ENCODE assay signal across 12 cellular contexts in the genomic region with DNA sequence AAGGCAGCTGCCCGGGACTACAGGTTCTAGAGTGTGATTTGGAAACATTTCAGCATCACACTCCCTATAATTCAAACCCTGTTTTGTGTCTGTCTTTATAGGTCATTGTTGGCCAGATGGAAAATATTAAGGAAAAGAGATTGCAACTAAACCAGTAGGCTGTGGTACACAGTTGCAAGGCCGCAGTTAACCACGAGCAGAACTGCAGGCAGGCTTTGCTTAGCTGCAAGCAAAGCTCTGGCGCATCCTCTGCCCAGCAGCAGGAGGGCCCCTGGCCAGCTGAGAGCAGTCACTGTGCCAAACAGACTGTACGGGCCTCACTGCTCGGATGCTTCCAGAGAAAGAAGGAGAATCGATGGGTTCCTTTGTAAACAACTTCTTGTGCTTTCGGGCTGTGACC.
DNase-seq lines count a peak whose midpoint lies in the region; ATAC-seq and TF ChIP-seq lines count a peak whose summit lies in the region.
"Had no signal": no experiment of that assay in that cellular context is flagged by ENCODE, and none has a peak within 500 bp of the region (broad histone marks: within the 10 kb centered on the region; RNA-seq: fewer than 3 reads in every experiment).

No MANE protein-coding gene starts in this region.

- peaks cover 24% of the 10 kb centered on the region for H3K9me3 ChIP-seq in HUES48 (ENCODE audit: control insufficient read depth, insufficient read depth, low read length)
- peaks cover 17% of the 10 kb centered on the region; the same call in 1 of the 2 replicates for H3K9me3 ChIP-seq in PC-9 (ENCODE audit: insufficient read depth, low read depth)
- H3K9me3 ChIP-seq in T-helper 17 cell (ENCODE audit: control insufficient read depth, low read length, poor library complexity, severe bottlenecking) = no peaks in the 10 kb centered on the region

- no peak for ATAC-seq in T-helper 17 cell
- ATAC-seq: activated CD4-positive, alpha-beta T cell treated with anti-CD3 and anti-CD28 coated beads for 36 hours; activated T-cell treated with anti-CD3 and anti-CD28 coated beads, Interleukin-2, amount 50 U/mL, for 72 hours; body of pancreas had no signal

- DNase-seq in astrocyte of the spinal cord (ENCODE audit: low read depth, low spot score) (peak; percentile 59), hippocampal formation (lab: John Stamatoyannopoulos, UW) (peak; percentile 30 to 34), smooth muscle cell of the brain vasculature (ENCODE audit: low read depth, low spot score) (peak; percentile 36), PC-9 (no peak), T-helper 17 cell (no peak)
- DNase-seq in activated effector memory CD4-positive, alpha-beta T cell treated with anti-CD3 and anti-CD28 coated beads, Interleukin-2, amount 50 U/mL, for 16 hours = no peak
- DNase-seq: activated CD4-positive, alpha-beta T cell treated with anti-CD3 and anti-CD28 coated beads for 36 hours; activated T-cell treated with anti-CD3 and anti-CD28 coated beads, Interleukin-2, amount 50 U/mL, for 72 hours; body of pancreas; Caco-2; NCI-H2029 treated with DMSO at 0.1 percent for 48 hours had no signal

- H3K79me2 ChIP-seq in PC-9 (ENCODE audit: low read depth) = no peaks in the 10 kb centered on the region

- no peaks in the 10 kb centered on the region for H3F3A ChIP-seq in PC-9 (ENCODE audit: insufficient read depth, low read depth)

- no TSS peak for BruUV-seq in PC-9 (replicated peaks; lab: Mats Ljungman, UMichigan)

- no peaks in the 10 kb centered on the region for H3K27me3 Mint-ChIP-seq in T-helper 17 cell
- H3K27me3 Mint-ChIP-seq: activated CD4-positive, alpha-beta T cell treated with anti-CD3 and anti-CD28 coated beads for 36 hours had no signal

- no peaks in the 10 kb centered on the region for H3K9me2 ChIP-seq in PC-9 (ENCODE audit: insufficient read depth)

- CTCF ChIA-PET in PC-9 (lab: Charles Lee) = no interaction called here

- H3K4me3 ChIP-seq in HUES48 (ENCODE audit: low read depth, low read length) (no peak overlapping the region), astrocyte of the spinal cord (ENCODE audit: low read depth, low read length) (no peak overlapping the region), PC-9 (no peak overlapping the region)
- H3K4me3 ChIP-seq: body of pancreas had no signal

- peaks cover 5% of the 10 kb centered on the region for H3K4me1 Mint-ChIP-seq in T-helper 17 cell
- H3K4me1 Mint-ChIP-seq: activated CD4-positive, alpha-beta T cell treated with anti-CD3 and anti-CD28 coated beads for 36 hours had no signal

- no peak overlapping the region for H3K4me2 ChIP-seq in PC-9

- H3K27me3 ChIP-seq in HUES48 (ENCODE audit: control insufficient read depth, insufficient read depth, low read length) (no peaks in the 10 kb centered on the region), PC-9 (ENCODE audit: insufficient read depth, low read depth) (no peaks in the 10 kb centered on the region)
- H3K27me3 ChIP-seq: body of pancreas had no signal

- no peak overlapping the region for H3K9ac ChIP-seq in HUES48 (ENCODE audit: low read depth, low read length)

- no peak overlapping the region for H2AFZ ChIP-seq in PC-9

- POLR2A ChIA-PET in PC-9 (lab: Charles Lee; ENCODE audit: unreplicated experiment) = no interaction called here

- no peak overlapping the region for H3K27ac Mint-ChIP-seq in T-helper 17 cell
- H3K27ac Mint-ChIP-seq: activated CD4-positive, alpha-beta T cell treated with anti-CD3 and anti-CD28 coated beads for 36 hours; activated T-cell treated with anti-CD3 and anti-CD28 coated beads, Interleukin-2, amount 50 U/mL, for 72 hours had no signal

- in situ Hi-C loops in astrocyte of the spinal cord (cut with HindIII; ENCODE audit: low sequenced_read_pairs) = no loop called here

- H3K36me3 ChIP-seq in HUES48 (ENCODE audit: control insufficient read depth, insufficient read depth, low read length) = no peaks in the 10 kb centered on the region
- H3K36me3 ChIP-seq in PC-9 (ENCODE audit: low read depth) = no peaks in the 10 kb centered on the region

- H3K4me1 ChIP-seq in HUES48 (ENCODE audit: control insufficient read depth, insufficient read depth, low read length) (0 out of 2 replicates have a peak, but pooled peaks cover 2% of the 10 kb centered on the region), PC-9 (replicated peaks; ENCODE audit: insufficient read depth) (no peaks in the 10 kb centered on the region)
- H3K4me1 ChIP-seq: body of pancreas, Caco-2 had no signal

- H4K20me1 ChIP-seq in PC-9 (ENCODE audit: insufficient read depth) = no peaks in the 10 kb centered on the region

- H3K27ac ChIP-seq in HUES48 (ENCODE audit: low read depth, low read length) (peak overlapping the region; percentile 0), PC-9 (no peak overlapping the region)
- H3K27ac ChIP-seq: body of pancreas had no signal

- H3K4me3 Mint-ChIP-seq in T-helper 17 cell = no peak overlapping the region
- H3K4me3 Mint-ChIP-seq: activated CD4-positive, alpha-beta T cell treated with anti-CD3 and anti-CD28 coated beads for 36 hours; activated T-cell treated with anti-CD3 and anti-CD28 coated beads, Interleukin-2, amount 50 U/mL, for 72 hours had no signal

- H3K36me3 Mint-ChIP-seq in T-helper 17 cell (ENCODE audit: low read depth) = peaks cover 4% of the 10 kb centered on the region

- intact Hi-C loops in PC-9 (cut with micrococcal nuclease; ENCODE audit: unreplicated experiment) = no loop called here

- TF ChIP-seq CTCF in astrocyte of the spinal cord (IDR thresholded peaks at IDR 0.05; ENCODE audit: low read depth, low read length) (no peak), PC-9 (conservative IDR thresholded peaks at IDR 0.05) (no peak)

Comparison
In these comparisons a context has a peak if more than half of its experiments do, and no peak if none do; other contexts are left out.
1. DNase-seq: peak in astrocyte of the spinal cord (single experiment), hippocampal formation (2 of 2) and smooth muscle cell of the brain vasculature (single experiment); none in PC-9 (0 of 2), T-helper 17 cell (0 of 3) and activated effector memory CD4-positive, alpha-beta T cell treated with anti-CD3 and anti-CD28 coated beads, Interleukin-2, amount 50 U/mL, for 16 hours (single experiment).